17 cellular contexts compared by ENCODE assay signal in the genomic region with DNA sequence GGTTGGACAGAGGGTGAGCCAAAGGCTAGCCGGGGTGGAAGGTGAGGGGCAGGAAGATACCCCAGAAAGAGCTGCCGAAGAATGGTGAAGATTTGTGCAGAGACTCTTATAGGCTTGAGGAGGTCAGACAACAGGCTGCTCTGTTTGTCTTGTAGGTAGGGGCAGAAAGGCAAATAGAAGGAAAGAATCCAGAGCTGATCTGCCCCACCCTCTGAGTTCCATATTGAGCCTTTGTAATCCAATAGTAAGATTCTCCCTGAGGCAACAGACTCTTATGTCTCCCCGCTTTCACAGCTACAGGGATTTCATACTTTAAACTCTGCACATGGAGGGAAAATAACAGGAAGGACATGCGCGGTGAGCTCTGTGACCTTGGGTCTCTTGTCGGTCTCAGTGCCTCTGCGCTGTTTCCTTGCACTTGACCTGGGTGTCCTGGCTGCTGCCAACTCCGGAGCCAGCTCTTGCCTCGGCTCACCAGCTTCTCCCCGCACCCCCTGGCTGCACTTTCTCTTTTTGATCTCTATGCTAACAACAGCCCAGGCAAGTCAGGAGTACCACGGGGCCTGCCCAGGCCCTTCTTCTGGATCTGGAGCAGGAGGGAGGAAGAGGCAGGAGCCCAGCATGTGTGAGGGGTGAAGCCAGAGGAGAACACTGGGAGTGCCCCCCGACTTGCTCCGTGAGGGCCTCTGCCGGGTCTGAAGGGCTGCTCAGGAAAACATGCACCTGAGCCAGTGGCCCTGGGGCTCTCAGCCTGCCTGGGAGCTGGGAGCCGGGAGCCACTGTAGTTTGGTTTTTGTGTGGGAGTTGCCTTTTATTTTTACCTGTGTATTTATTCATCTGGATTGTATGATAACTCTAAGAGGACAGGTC.
DNase-seq lines count a peak whose midpoint lies in the region; ATAC-seq and TF ChIP-seq lines count a peak whose summit lies in the region.
"Had no signal": no experiment of that assay in that cellular context is flagged by ENCODE, and none has a peak within 500 bp of the region (broad histone marks: within the 10 kb centered on the region; RNA-seq: fewer than 3 reads in every experiment).

No MANE protein-coding gene starts in this region.

- no peak overlapping the region for H3K4me3 ChIP-seq in heart right ventricle
- H3K4me3 ChIP-seq in mucosa of rectum (ENCODE audit: low read length in 2 of 2), result peak overlapping the region; percentile 17 to 33
- H3K4me3 ChIP-seq in upper lobe of right lung, result no peak overlapping the region
- H3K4me3 ChIP-seq: ascending aorta, coronary artery, psoas muscle had no signal

- H3K27ac ChIP-seq in heart right ventricle (peak overlapping the region in 1 of 10 donors; percentile 28), mucosa of rectum (ENCODE audit: low read depth in 2 of 2, low read length in 2 of 2) (peak overlapping the region; percentile 78 to 82), upper lobe of right lung (no peak overlapping the region)
- H3K27ac ChIP-seq: ascending aorta, coronary artery, psoas muscle had no signal

- no peak overlapping the region for H3K27ac Mint-ChIP-seq in activated naive CD8-positive, alpha-beta T cell treated with anti-CD3 and anti-CD28 coated beads, Interleukin-2, amount 50 U/mL, for 24 hours
- H3K27ac Mint-ChIP-seq: activated B cell treated with CpG ODN at 0.5 μM for 24 hours had no signal

- peak overlapping the region in 1 of 2 donors; percentile 41 for H3K9ac ChIP-seq in mucosa of rectum (ENCODE audit: low read depth in 1 of 2, low read length in 2 of 2)

- peak in 7 of 8 donors; percentile 43 to 81 (median 54) for ATAC-seq in heart right ventricle
- peak; percentile 71 for ATAC-seq in upper lobe of right lung
- no peak for ATAC-seq in HG02678 (IDR thresholded peaks at IDR 0.05; ENCODE audit: unreplicated experiment)
- no peak for ATAC-seq in activated naive CD8-positive, alpha-beta T cell treated with anti-CD3 and anti-CD28 coated beads, Interleukin-2, amount 50 U/mL, for 24 hours
- ATAC-seq: psoas muscle had no signal

- WGBS in heart right ventricle, 2 donors, result 65 to 67% methylated on average over 15 of the region's 15 CpGs

- no peaks in the 10 kb centered on the region for H3K27me3 ChIP-seq in heart right ventricle
- no peaks in the 10 kb centered on the region for H3K27me3 ChIP-seq in mucosa of rectum (ENCODE audit: control insufficient read depth in 2 of 2, insufficient read depth in 2 of 2, low read length in 2 of 2)
- no peaks in the 10 kb centered on the region for H3K27me3 ChIP-seq in upper lobe of right lung
- H3K27me3 ChIP-seq: ascending aorta had no signal

- H3K36me3 Mint-ChIP-seq in activated naive CD8-positive, alpha-beta T cell treated with anti-CD3 and anti-CD28 coated beads, Interleukin-2, amount 50 U/mL, for 24 hours (ENCODE audit: low read depth), result no peaks in the 10 kb centered on the region

- no peaks in the 10 kb centered on the region for H3K9me3 Mint-ChIP-seq in activated naive CD8-positive, alpha-beta T cell treated with anti-CD3 and anti-CD28 coated beads, Interleukin-2, amount 50 U/mL, for 24 hours
- H3K9me3 Mint-ChIP-seq: activated B cell treated with CpG ODN at 0.5 μM for 24 hours had no signal

- intact Hi-C loops in heart right ventricle (cut with DNase I), result no loop called here
- intact Hi-C loops in upper lobe of right lung (cut with DNase I), result no loop called here

- no peaks in the 10 kb centered on the region for H3K36me3 ChIP-seq in heart right ventricle
- no peaks in the 10 kb centered on the region for H3K36me3 ChIP-seq in mucosa of rectum (ENCODE audit: control insufficient read depth in 2 of 2, insufficient read depth in 2 of 2, low read length in 2 of 2)
- no peaks in the 10 kb centered on the region for H3K36me3 ChIP-seq in upper lobe of right lung
- H3K36me3 ChIP-seq: ascending aorta had no signal

- no peaks in the 10 kb centered on the region for H3K9me3 ChIP-seq in heart right ventricle
- no peaks in the 10 kb centered on the region for H3K9me3 ChIP-seq in mucosa of rectum (ENCODE audit: control insufficient read depth in 2 of 2, low read length in 2 of 2)
- no peaks in the 10 kb centered on the region for H3K9me3 ChIP-seq in upper lobe of right lung
- H3K9me3 ChIP-seq: ascending aorta, psoas muscle had no signal

- no peaks in the 10 kb centered on the region for H3K4me1 Mint-ChIP-seq in activated naive CD8-positive, alpha-beta T cell treated with anti-CD3 and anti-CD28 coated beads, Interleukin-2, amount 50 U/mL, for 24 hours
- H3K4me1 Mint-ChIP-seq: activated B cell treated with CpG ODN at 0.5 μM for 24 hours had no signal

- TF ChIP-seq CTCF in heart right ventricle (IDR thresholded peaks at IDR 0.05) (no peak), upper lobe of right lung (IDR thresholded peaks at IDR 0.05) (no peak)

- DNase-seq in SIG-M5 treated with dmso at 0.1 percent for 504 hours (lab: John Stamatoyannopoulos, UW; ENCODE audit: unreplicated experiment) (peak; percentile 29), SIG-M5 (lab: John Stamatoyannopoulos, UW) (no peak), heart right ventricle (peak in 1 of 2 donors; percentile 31), upper lobe of right lung (no peak), T-helper 9 cell (no peak)
- no peak for DNase-seq in activated naive CD8-positive, alpha-beta T cell treated with anti-CD3 and anti-CD28 coated beads, Interleukin-2, amount 50 U/mL, for 24 hours
- DNase-seq: 8988T; activated B cell treated with CpG ODN at 0.5 μM for 24 hours; activated effector memory CD4-positive, alpha-beta T cell treated with Interleukin-2 at 50 U/mL for 16 hours; C1 segment of cervical spinal cord; erythroblast; kidney; psoas muscle had no signal

- H3K4me1 ChIP-seq in heart right ventricle (peaks cover 0 to 4% (median 0%) of the 10 kb centered on the region in 9 donors), mucosa of rectum (ENCODE audit: control insufficient read depth in 2 of 2, insufficient read depth in 2 of 2, low read length in 2 of 2) (peaks cover 7 to 19% of the 10 kb centered on the region in 2 donors), upper lobe of right lung (no peaks in the 10 kb centered on the region)
- H3K4me1 ChIP-seq: ascending aorta, psoas muscle had no signal

- no peak overlapping the region for H3K4me3 Mint-ChIP-seq in activated naive CD8-positive, alpha-beta T cell treated with anti-CD3 and anti-CD28 coated beads, Interleukin-2, amount 50 U/mL, for 24 hours
- H3K4me3 Mint-ChIP-seq: activated B cell treated with CpG ODN at 0.5 μM for 24 hours had no signal

- peaks cover 8% of the 10 kb centered on the region for H3K27me3 Mint-ChIP-seq in activated naive CD8-positive, alpha-beta T cell treated with anti-CD3 and anti-CD28 coated beads, Interleukin-2, amount 50 U/mL, for 24 hours

Comparison
In these comparisons a context has a peak if more than half of its experiments do, and no peak if none do; other contexts are left out.
1. ATAC-seq: peak in heart right ventricle (7 of 8) and upper lobe of right lung (single experiment); none in HG02678 (single experiment) and activated naive CD8-positive, alpha-beta T cell treated with anti-CD3 and anti-CD28 coated beads, Interleukin-2, amount 50 U/mL, for 24 hours (single experiment).
2. H3K4me3 ChIP-seq: peak in mucosa of rectum (2 of 2); none in heart right ventricle (0 of 10) and upper lobe of right lung (single experiment).